Comparison of ENCODE assay signal across 20 cellular contexts in the genomic region with DNA sequence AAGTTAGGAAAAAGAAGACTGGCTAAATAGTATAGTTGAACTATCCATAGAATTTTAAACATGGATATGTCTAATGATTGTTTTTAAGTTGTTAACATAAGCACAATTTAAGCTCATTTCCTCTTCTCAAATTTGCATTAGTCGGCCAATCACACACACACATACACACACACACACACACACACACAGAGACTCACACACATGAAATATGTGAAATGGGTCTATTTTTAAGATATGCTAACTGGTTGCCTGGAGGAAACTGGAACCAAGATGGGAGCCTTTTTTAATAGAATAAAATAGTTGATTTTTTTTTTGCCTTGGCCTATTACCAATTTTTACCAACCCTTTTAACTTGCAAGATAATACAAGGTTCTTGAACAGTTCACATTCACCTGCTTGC. TPM values are rescaled to one million over a fixed set of nuclear protein-coding genes. Genes with fewer than 3 reads are reported as not detected.
"Had no signal": no experiment of that assay in that cellular context is flagged by ENCODE, and none has a peak within 500 bp of the region (broad histone marks: within the 10 kb centered on the region; RNA-seq: fewer than 3 reads in every experiment).

No MANE protein-coding gene starts in this region.

- ATAC-seq: foreskin keratinocyte; left cardiac atrium; left lung; left ventricle myocardium superior; lower lobe of right lung; naive thymus-derived CD4-positive, alpha-beta T cell had no signal

- H3K4me3 Mint-ChIP-seq: memory B cell; naive thymus-derived CD4-positive, alpha-beta T cell had no signal

- H3K4me3 ChIP-seq: coronary artery, dorsolateral prefrontal cortex, esophagus muscularis mucosa, heart right ventricle, left lung, lower lobe of right lung had no signal

- H3K36me3 Mint-ChIP-seq: memory B cell had no signal

- H3K9me3 Mint-ChIP-seq: memory B cell; naive thymus-derived CD4-positive, alpha-beta T cell had no signal

- H3K27ac ChIP-seq: coronary artery, dorsolateral prefrontal cortex, esophagus muscularis mucosa, foreskin keratinocyte, heart right ventricle, left lung, lower lobe of right lung had no signal

- H3K27me3 Mint-ChIP-seq: memory B cell; naive thymus-derived CD4-positive, alpha-beta T cell had no signal

- H3K27ac Mint-ChIP-seq: memory B cell; naive thymus-derived CD4-positive, alpha-beta T cell had no signal

- H3K9me3 ChIP-seq: esophagus muscularis mucosa, heart right ventricle, left lung, lower lobe of right lung had no signal

- H3K4me1 ChIP-seq: esophagus muscularis mucosa, foreskin keratinocyte, left lung, lower lobe of right lung had no signal

- DNase-seq: dermis blood vessel endothelial cell; dorsolateral prefrontal cortex; effector CD4-positive, alpha-beta T cell; effector memory CD4-positive, alpha-beta T cell; foreskin keratinocyte; glutamatergic neuron; head of caudate nucleus; heart right ventricle; hippocampal formation; left cardiac atrium; left lung; left ventricle myocardium superior; lower lobe of right lung; mesendoderm; midbrain; naive thymus-derived CD4-positive, alpha-beta T cell had no signal

- H3K27me3 ChIP-seq: dorsolateral prefrontal cortex, esophagus muscularis mucosa, foreskin keratinocyte, heart right ventricle, left lung had no signal

RNA-seq across cellular contexts. Expression of gene STYK1, which starts 24.0 kb away (rescaled TPM):
- total RNA-seq: fibroblast of lung, left ventricle myocardium superior had no signal
- polyA plus RNA-seq: naive thymus-derived CD4-positive, alpha-beta T cell had no signal
